26 cellular contexts compared by ENCODE assay signal in genomic region chr19:35731353-35731752, GRCh38. TPM values are rescaled to one million over a fixed set of nuclear protein-coding genes. Genes with fewer than 3 reads are reported as not detected.
DNase-seq lines count a peak whose midpoint lies in the region; ATAC-seq and TF ChIP-seq lines count a peak whose summit lies in the region.
"Had no signal": no experiment of that assay in that cellular context is flagged by ENCODE, and none has a peak within 500 bp of the region (broad histone marks: within the 10 kb centered on the region; RNA-seq: fewer than 3 reads in every experiment).

No MANE protein-coding gene starts in this region.

- peaks cover 49% of the 10 kb centered on the region for H3K36me3 Mint-ChIP-seq in activated CD8-positive, alpha-beta memory T cell treated with anti-CD3 and anti-CD28 coated beads, Interleukin-2, amount 10 ng/mL, durations not matched to agents 7 days and 5 days
- peaks cover 77% of the 10 kb centered on the region for H3K36me3 Mint-ChIP-seq in effector memory CD8-positive, alpha-beta T cell (ENCODE audit: insufficient read depth)
- H3K36me3 Mint-ChIP-seq in chondrocyte (ENCODE audit: low read depth) = peaks cover 45% of the 10 kb centered on the region

- no peaks in the 10 kb centered on the region for H3K27me3 ChIP-seq in Panc1 (ENCODE audit: control insufficient read depth, insufficient read depth, low read length)
- no peaks in the 10 kb centered on the region for H3K27me3 ChIP-seq in neuronal stem cell (ENCODE audit: control insufficient read depth in 3 of 3, insufficient read depth in 3 of 3, low read depth in 1 of 3, low read length in 3 of 3)
- H3K27me3 ChIP-seq: esophagus squamous epithelium, neutrophil, SJCRH30, stomach, tibial nerve had no signal

- CTCF ChIA-PET in activated CD8-positive, alpha-beta memory T cell treated with anti-CD3 and anti-CD28 coated beads, Interleukin-2, amount 10 ng/mL, durations not matched to agents 7 days and 5 days (lab: Charles Lee) = interaction anchor here (1.6 kb wide), 1 partner anchor 88 kb away, joined by 3 read pairs; no protein-coding TSS in a partner anchor
- CTCF ChIA-PET in Panc1 (lab: Charles Lee) = no interaction called here

- H3K4me3 ChIP-seq in Panc1 (ENCODE audit: low read depth in 2 of 2, low read length in 2 of 2) (no peak overlapping the region), neuronal stem cell (ENCODE audit: low read length in 2 of 2) (no peak overlapping the region)
- H3K4me3 ChIP-seq: esophagus squamous epithelium, PC-9, SJCRH30, stomach, tibial nerve had no signal

- H2BK12ac ChIP-seq in neuronal stem cell (ENCODE audit: low read length) = no peak overlapping the region

- H4K91ac ChIP-seq in neuronal stem cell (ENCODE audit: low read depth, low read length, poor library complexity) = no peak overlapping the region

- no peak overlapping the region for H2AFZ ChIP-seq in neuronal stem cell (ENCODE audit: low read length)
- H2AFZ ChIP-seq: PC-9 had no signal

- no peak overlapping the region for H3K4me2 ChIP-seq in neuronal stem cell (ENCODE audit: insufficient read depth, low read length, poor library complexity, severe bottlenecking)
- H3K4me2 ChIP-seq: KMS-11, PC-9 had no signal

- TF ChIP-seq CTCF in Panc1 (IDR thresholded peaks at IDR 0.05) (no peak), chondrocyte (IDR thresholded peaks at IDR 0.05) (no peak)

- no peak overlapping the region for H2BK120ac ChIP-seq in neuronal stem cell (ENCODE audit: low read depth, low read length)

- no peaks in the 10 kb centered on the region for H3K9me3 ChIP-seq in Panc1 (ENCODE audit: control insufficient read depth, insufficient read depth, low read depth, low read length)
- no peaks in the 10 kb centered on the region for H3K9me3 ChIP-seq in neuronal stem cell (replicated peaks in 1 of 2; ENCODE audit: control insufficient read depth in 2 of 2, insufficient read depth in 1 of 2, low read depth in 1 of 2, low read length in 2 of 2)
- H3K9me3 ChIP-seq: esophagus squamous epithelium, neutrophil, SJCRH30, stomach, tibial nerve had no signal

- H4K8ac ChIP-seq in neuronal stem cell (ENCODE audit: low read depth, low read length) = no peak overlapping the region

- H3K4me3 Mint-ChIP-seq in activated CD8-positive, alpha-beta memory T cell treated with anti-CD3 and anti-CD28 coated beads, Interleukin-2, amount 10 ng/mL, durations not matched to agents 7 days and 5 days = no peak overlapping the region
- H3K4me3 Mint-ChIP-seq in effector memory CD8-positive, alpha-beta T cell = no peak overlapping the region
- H3K4me3 Mint-ChIP-seq in chondrocyte (ENCODE audit: unreplicated experiment) = no peak overlapping the region
- H3K4me3 Mint-ChIP-seq: activated naive CD8-positive, alpha-beta T cell; activated T-cell treated with anti-CD3 and anti-CD28 coated beads, Interleukin-2, amount 50 U/mL, for 72 hours; brain; CD4-positive, alpha-beta memory T cell; T-cell had no signal

- H3K27ac Mint-ChIP-seq in activated CD8-positive, alpha-beta memory T cell treated with anti-CD3 and anti-CD28 coated beads, Interleukin-2, amount 10 ng/mL, durations not matched to agents 7 days and 5 days = peak overlapping the region; percentile 20
- peak overlapping the region; percentile 23 to 26 for H3K27ac Mint-ChIP-seq in effector memory CD8-positive, alpha-beta T cell
- no peak overlapping the region for H3K27ac Mint-ChIP-seq in chondrocyte (ENCODE audit: unreplicated experiment)
- H3K27ac Mint-ChIP-seq: activated naive CD8-positive, alpha-beta T cell; activated T-cell treated with anti-CD3 and anti-CD28 coated beads, Interleukin-2, amount 50 U/mL, for 72 hours; brain; progenitor cell of endocrine pancreas; T-cell had no signal

- H3K18ac ChIP-seq in neuronal stem cell (ENCODE audit: low read length) = no peak overlapping the region

- peak overlapping the region; percentile 31 for H3K23ac ChIP-seq in neuronal stem cell (ENCODE audit: low read depth, low read length, poor library complexity)

- H3K9me3 Mint-ChIP-seq in activated CD8-positive, alpha-beta memory T cell treated with anti-CD3 and anti-CD28 coated beads, Interleukin-2, amount 10 ng/mL, durations not matched to agents 7 days and 5 days (ENCODE audit: low read depth) = no peaks in the 10 kb centered on the region
- no peaks in the 10 kb centered on the region for H3K9me3 Mint-ChIP-seq in effector memory CD8-positive, alpha-beta T cell
- H3K9me3 Mint-ChIP-seq in chondrocyte (ENCODE audit: low read depth) = no peaks in the 10 kb centered on the region
- H3K9me3 Mint-ChIP-seq: activated T-cell treated with anti-CD3 and anti-CD28 coated beads, Interleukin-2, amount 50 U/mL, for 72 hours; brain; CD4-positive, alpha-beta memory T cell; T-cell had no signal

- H3K27ac ChIP-seq in Panc1 (ENCODE audit: low read length) = no peak overlapping the region
- no peak overlapping the region for H3K27ac ChIP-seq in neuronal stem cell (replicated peaks; ENCODE audit: low read length)
- H3K27ac ChIP-seq: KMS-11, neutrophil, PC-9, SJCRH30, stomach, tibial nerve had no signal

- BruUV-seq in Panc1 (replicated peaks; lab: Mats Ljungman, UMichigan) = TSS peak; percentile 18

- H3K27me3 Mint-ChIP-seq in activated CD8-positive, alpha-beta memory T cell treated with anti-CD3 and anti-CD28 coated beads, Interleukin-2, amount 10 ng/mL, durations not matched to agents 7 days and 5 days = no peaks in the 10 kb centered on the region
- H3K27me3 Mint-ChIP-seq in effector memory CD8-positive, alpha-beta T cell = no peaks in the 10 kb centered on the region
- no peaks in the 10 kb centered on the region for H3K27me3 Mint-ChIP-seq in chondrocyte (ENCODE audit: low read depth)
- H3K27me3 Mint-ChIP-seq: activated naive CD8-positive, alpha-beta T cell; CD4-positive, alpha-beta memory T cell; progenitor cell of endocrine pancreas; T-cell had no signal

- no peak overlapping the region for H3K14ac ChIP-seq in neuronal stem cell (ENCODE audit: low read length)

- no peak for DNase-seq in activated CD8-positive, alpha-beta memory T cell treated with anti-CD3 and anti-CD28 coated beads, Interleukin-2, amount 10 ng/mL, durations not matched to agents 7 days and 5 days
- no peak for DNase-seq in activated CD8-positive, alpha-beta memory T cell treated with anti-CD3 and anti-CD28 coated beads for 24 hours
- DNase-seq in Panc1 (ENCODE audit: low read depth, low spot score) (no peak), neuronal stem cell (ENCODE audit: low spot score) (no peak), chondrocyte (ENCODE audit: low spot score) (no peak)
- DNase-seq in effector memory CD8-positive, alpha-beta T cell = no peak
- DNase-seq in activated effector memory CD4-positive, alpha-beta T cell treated with Interleukin-2 at 50 U/mL for 16 hours = no peak
- DNase-seq: activated CD4-positive, CD25-positive, alpha-beta regulatory T cell treated with anti-CD3 and anti-CD28 coated beads, Interleukin-2, amount 50 U/mL, for 72 hours; activated T-cell treated with anti-CD3 and anti-CD28 coated beads, Interleukin-2, amount 50 U/mL, for 72 hours; CD4-positive, alpha-beta memory T cell; effector CD8-positive, alpha-beta T cell; esophagus squamous epithelium; NCI-H146; NCI-H510A; SJCRH30; stimulated activated CD4-positive, alpha-beta T cell treated with anti-CD3 and anti-CD28 coated beads, Interleukin-15, amount 100 ng/mL, for 24 hours; stomach; T-cell had no signal

- no peaks in the 10 kb centered on the region for H3K4me1 Mint-ChIP-seq in activated CD8-positive, alpha-beta memory T cell treated with anti-CD3 and anti-CD28 coated beads, Interleukin-2, amount 10 ng/mL, durations not matched to agents 7 days and 5 days
- peaks cover 15 to 16% of the 10 kb centered on the region in 2 donors for H3K4me1 Mint-ChIP-seq in effector memory CD8-positive, alpha-beta T cell (ENCODE audit: low read depth in 2 of 2)
- no peaks in the 10 kb centered on the region for H3K4me1 Mint-ChIP-seq in chondrocyte (ENCODE audit: low read depth)
- H3K4me1 Mint-ChIP-seq: brain had no signal

- no peak overlapping the region for H3K9ac ChIP-seq in neuronal stem cell (ENCODE audit: low read depth, low read length, poor library complexity)
- H3K9ac ChIP-seq: KMS-11 had no signal

- no peak overlapping the region for H2AK5ac ChIP-seq in neuronal stem cell (ENCODE audit: low read depth, low read length)

- peaks cover 11% of the 10 kb centered on the region for H3K36me3 ChIP-seq in Panc1 (ENCODE audit: control insufficient read depth, insufficient read depth, low read length)
- peaks cover 71 to 96% of the 10 kb centered on the region in 2 donors for H3K36me3 ChIP-seq in neuronal stem cell (replicated peaks in 1 of 2; ENCODE audit: control insufficient read depth in 2 of 2, insufficient read depth in 2 of 2, low read length in 2 of 2)

- no peak overlapping the region for H3K4ac ChIP-seq in neuronal stem cell (ENCODE audit: low read length)

- intact Hi-C loops in Panc1 (cut with micrococcal nuclease; ENCODE audit: unreplicated experiment) = no loop called here

- no peak overlapping the region for H2BK5ac ChIP-seq in neuronal stem cell (ENCODE audit: low read length)

- H2BK15ac ChIP-seq in neuronal stem cell (ENCODE audit: low read length) = no peak overlapping the region

- in situ Hi-C loops in Panc1 (cut with HindIII; ENCODE audit: low pct_unique_long_range_greater_than_20kb, low sequenced_read_pairs) = no loop called here

- no peaks in the 10 kb centered on the region for H3K4me1 ChIP-seq in Panc1 (ENCODE audit: control insufficient read depth, insufficient read depth, low read length)
- H3K4me1 ChIP-seq in neuronal stem cell (ENCODE audit: control insufficient read depth in 2 of 2, insufficient read depth in 1 of 2, low read depth in 1 of 2, low read length in 2 of 2) = no peaks in the 10 kb centered on the region
- H3K4me1 ChIP-seq: SJCRH30, stomach, tibial nerve had no signal

- POLR2A ChIA-PET in Panc1 (lab: Charles Lee) = interaction anchor here (0.5 kb wide), 1 partner anchor 271 kb away, joined by 3 read pairs; no protein-coding TSS in a partner anchor

- H3K79me1 ChIP-seq in neuronal stem cell (ENCODE audit: low read depth, low read length) = peaks cover 14% of the 10 kb centered on the region

- ATAC-seq in activated CD8-positive, alpha-beta memory T cell treated with anti-CD3 and anti-CD28 coated beads, Interleukin-2, amount 10 ng/mL, durations not matched to agents 7 days and 5 days = no peak
- no peak; the same call in 1 of the 2 replicates for ATAC-seq in Panc1
- no peak for ATAC-seq in effector memory CD8-positive, alpha-beta T cell (replicated peaks)
- ATAC-seq in GM18519 (IDR thresholded peaks at IDR 0.05; ENCODE audit: low FRiP score, unreplicated experiment) = no peak

- WGBS in neuronal stem cell (ENCODE audit: extremely low coverage in 2 of 2, insufficient read length in 2 of 2, insufficient replicate concordance in 1 of 2), 2 donors = no CpG with 5 or more reads among the region's 9 CpGs

RNA-seq across cellular contexts. Expression of gene IGFLR1, which starts 10.9 kb away (rescaled TPM):
- 100 to 1,000 TPM in 1 of 2 experiments, 10 to 100 TPM in 1; 51.7 to 117 TPM for total RNA-seq in activated CD8-positive, alpha-beta memory T cell treated with anti-CD3 and anti-CD28 coated beads, Interleukin-2, amount 10 ng/mL, durations not matched to agents 7 days and 5 days
- total RNA-seq in Panc1 (2021; ENCODE audit: unreplicated experiment) (12.5 TPM), chondrocyte (0.59 to 1.4 TPM (median 0.99 TPM) in 3 replicates)
- 7.4 TPM for polyA plus RNA-seq in Panc1 (2012; ENCODE audit: insufficient read length)
- 9.7 TPM for polyA plus RNA-seq in neuronal stem cell (2013, experiment 1 of 2)
- polyA plus RNA-seq in neuronal stem cell (2013, experiment 2 of 2) = 9.4 TPM

RNA-seq across cellular contexts. Expression of gene KMT2B, which starts 13.6 kb away (rescaled TPM):
- total RNA-seq in activated CD8-positive, alpha-beta memory T cell treated with anti-CD3 and anti-CD28 coated beads, Interleukin-2, amount 10 ng/mL, durations not matched to agents 7 days and 5 days = 10 to 100 TPM; 70.2 to 79.8 TPM
- total RNA-seq in Panc1 (2021; ENCODE audit: unreplicated experiment) (68.8 TPM), chondrocyte (27.3 to 31.5 TPM (median 30.8 TPM) in 3 replicates)
- 73.8 TPM for polyA plus RNA-seq in Panc1 (2012; ENCODE audit: insufficient read length)
- polyA plus RNA-seq in neuronal stem cell (2013, experiment 1 of 2) = 11.4 TPM
- polyA plus RNA-seq in neuronal stem cell (2013, experiment 2 of 2) = 11.1 TPM

RNA-seq across cellular contexts. Expression of gene U2AF1L4, which starts 13.9 kb away (rescaled TPM):
- 10 to 100 TPM; 25.1 to 35.6 TPM for total RNA-seq in activated CD8-positive, alpha-beta memory T cell treated with anti-CD3 and anti-CD28 coated beads, Interleukin-2, amount 10 ng/mL, durations not matched to agents 7 days and 5 days
- total RNA-seq in Panc1 (2021; ENCODE audit: unreplicated experiment) (29.8 TPM), chondrocyte (22.9 to 28.8 TPM (median 24.7 TPM) in 3 replicates)
- polyA plus RNA-seq in Panc1 (2012; ENCODE audit: insufficient read length) = 36.5 TPM
- polyA plus RNA-seq in neuronal stem cell (2013, experiment 1 of 2) = 13.5 TPM
- 14.3 TPM for polyA plus RNA-seq in neuronal stem cell (2013, experiment 2 of 2)

RNA-seq across cellular contexts. Expression of gene PSENEN, which starts 14.1 kb away (rescaled TPM):
- total RNA-seq in activated CD8-positive, alpha-beta memory T cell treated with anti-CD3 and anti-CD28 coated beads, Interleukin-2, amount 10 ng/mL, durations not matched to agents 7 days and 5 days = 10 to 100 TPM; 39.1 to 49.0 TPM
- total RNA-seq in Panc1 (2021; ENCODE audit: unreplicated experiment) (169 TPM), chondrocyte (59.9 to 71.1 TPM (median 61.8 TPM) in 3 replicates)
- 94.6 TPM for polyA plus RNA-seq in Panc1 (2012; ENCODE audit: insufficient read length)
- polyA plus RNA-seq in neuronal stem cell (2013, experiment 1 of 2) = 84.6 TPM
- polyA plus RNA-seq in neuronal stem cell (2013, experiment 2 of 2) = 82.8 TPM

RNA-seq across cellular contexts. Expression of gene LIN37, which starts 17.0 kb away (rescaled TPM):
- total RNA-seq in activated CD8-positive, alpha-beta memory T cell treated with anti-CD3 and anti-CD28 coated beads, Interleukin-2, amount 10 ng/mL, durations not matched to agents 7 days and 5 days = 1 to 10 TPM; 8.9 to 9.2 TPM
- total RNA-seq in Panc1 (2021; ENCODE audit: unreplicated experiment) = 23.5 TPM
- polyA plus RNA-seq in Panc1 (2012; ENCODE audit: insufficient read length) = 29.5 TPM
- polyA plus RNA-seq in neuronal stem cell (2013, experiment 1 of 2) = 5.9 TPM
- polyA plus RNA-seq in neuronal stem cell (2013, experiment 2 of 2) = 5.2 TPM
- total RNA-seq in chondrocyte = 11.9 to 18.6 TPM (median 13.5 TPM) in 3 replicates
